ENCODE assay signal across 1 cellular context in the genomic region with DNA sequence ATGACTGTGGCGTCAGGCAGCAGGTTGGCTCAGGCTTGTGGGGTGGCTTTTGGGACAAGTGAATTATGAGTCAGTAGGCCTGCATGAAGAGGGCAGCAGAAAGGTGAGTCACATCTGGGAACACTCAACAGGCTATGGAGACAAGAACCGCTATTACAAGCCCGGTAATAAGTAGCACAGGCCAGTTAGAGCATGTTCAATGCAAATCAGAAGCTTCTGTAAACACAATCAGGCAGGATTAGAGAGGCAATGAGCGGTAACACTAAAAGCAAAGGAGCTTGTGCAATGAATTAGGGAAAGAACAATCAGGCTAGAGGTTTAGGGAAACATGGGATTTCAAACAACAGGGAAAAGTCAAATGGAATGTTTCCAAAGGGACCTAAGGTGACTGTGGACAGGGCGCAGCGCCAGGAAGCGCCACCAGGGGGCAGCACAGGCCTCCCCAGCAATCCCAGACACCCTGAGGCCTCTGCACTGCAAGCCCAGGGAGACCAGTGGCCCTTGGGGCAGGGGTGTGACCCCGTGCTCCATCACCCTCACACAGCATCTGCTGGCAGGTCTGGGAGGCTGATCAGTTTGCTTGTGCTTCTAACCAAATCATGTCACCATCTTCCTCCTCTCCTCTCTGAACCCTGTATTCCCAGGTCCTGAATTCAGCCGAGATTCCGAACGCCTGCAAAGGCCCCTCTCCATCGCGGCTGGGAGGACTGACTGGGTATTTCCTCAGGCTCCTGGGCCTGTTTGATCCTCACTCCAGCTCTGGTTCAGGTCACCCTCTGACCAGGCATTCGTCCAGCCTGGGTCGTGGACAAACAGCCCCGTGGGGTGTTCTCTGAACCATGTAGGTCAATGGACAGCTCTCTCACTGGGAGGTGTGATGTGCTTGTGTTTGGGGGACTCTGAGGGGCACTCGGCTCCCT.
TF ChIP-seq lines count a peak whose summit lies in the region.

No MANE protein-coding gene starts in this region.

TF ChIP-seq in H1, 55 proteins besides CTCF, POLR2A, EP300 and RAD21:
- TF ChIP-seq SP4 (IDR thresholded peaks at IDR 0.05; ENCODE audit: low read length) (no peak), YY1 (IDR thresholded peaks at IDR 0.05; ENCODE audit: low read depth, low read length) (no peak), CEBPB (IDR thresholded peaks at IDR 0.05; ENCODE audit: low read depth, low read length) (no peak), SAP30 (IDR thresholded peaks at IDR 0.05; ENCODE audit: insufficient read depth, insufficient replicate concordance, low read length) (no peak), EGR1 (IDR thresholded peaks at IDR 0.05; ENCODE audit: borderline replicate concordance, low read depth, low read length) (no peak), CREB1 (IDR thresholded peaks at IDR 0.05) (0 out of 2 replicates have a peak, but pooled peaks have one; percentile 19), BACH1 (IDR thresholded peaks at IDR 0.05; ENCODE audit: low read length) (no peak), JUND (IDR thresholded peaks at IDR 0.05; ENCODE audit: low read length) (no peak)
TF ChIP-seq in H1: peak in this region for 1.
